ENCODE assay signal across 18 cellular contexts in the genomic region with DNA sequence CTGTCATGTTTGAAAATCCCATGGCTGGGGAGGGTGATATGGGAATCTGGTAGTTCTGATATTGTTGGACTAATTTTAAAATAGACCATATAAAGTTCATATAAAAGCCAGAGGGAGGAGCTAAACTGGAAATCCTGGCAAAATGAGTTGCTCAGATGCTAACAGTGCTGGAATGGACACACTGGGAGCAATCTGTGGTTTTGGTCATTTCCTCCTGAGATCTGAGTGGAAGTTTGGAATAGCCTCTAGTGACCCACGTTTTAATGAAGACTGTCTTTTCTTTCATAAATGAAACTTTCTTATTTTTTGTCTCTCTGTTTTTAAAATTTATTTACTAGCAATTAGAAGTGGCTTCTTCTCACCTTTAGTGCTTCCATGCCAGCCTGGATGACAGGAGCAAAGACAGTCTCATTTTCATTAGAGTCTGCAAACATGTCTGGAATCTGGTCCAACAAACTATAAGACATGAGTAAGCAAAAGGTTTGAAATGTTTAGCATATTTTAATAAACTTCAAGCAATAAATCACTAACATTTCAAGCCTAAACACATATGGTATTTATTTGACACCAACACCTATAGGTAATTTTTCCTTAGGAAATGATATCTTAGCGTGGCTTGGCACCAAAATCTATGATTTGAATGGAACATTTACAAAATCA.
DNase-seq lines count a peak whose midpoint lies in the region; ATAC-seq and TF ChIP-seq lines count a peak whose summit lies in the region.
"Had no signal": no experiment of that assay in that cellular context is flagged by ENCODE, and none has a peak within 500 bp of the region (broad histone marks: within the 10 kb centered on the region; RNA-seq: fewer than 3 reads in every experiment).

No MANE protein-coding gene starts in this region.

- no peak overlapping the region for H3K27ac Mint-ChIP-seq in neural progenitor cell
- H3K27ac Mint-ChIP-seq: activated naive CD8-positive, alpha-beta T cell treated with anti-CD3 and anti-CD28 coated beads, Interleukin-2, amount 50 U/mL, for 24 hours; stimulated activated naive CD8-positive, alpha-beta T cell treated with anti-CD3 and anti-CD28 coated beads, Interleukin-15, Interleukin-2, amounts not matched to agents 100 ng/mL and 50 ng/mL, for 24 hours had no signal

- peak; percentile 81 for DNase-seq in AG10803 (ENCODE audit: low read depth)
- DNase-seq in fibroblast of the aortic adventitia (ENCODE audit: low read depth) = peak; percentile 77
- no peak for DNase-seq in SK-N-DZ (ENCODE audit: low spot score)
- DNase-seq in GM10266 (ENCODE audit: extremely low spot score) = no peak
- DNase-seq in neural progenitor cell (ENCODE audit: low spot score) = no peak
- DNase-seq: activated CD4-positive, alpha-beta T cell treated with anti-CD3 and anti-CD28 coated beads for 48 hours; activated naive CD8-positive, alpha-beta T cell treated with anti-CD3 and anti-CD28 coated beads, Interleukin-2, amount 50 U/mL, for 24 hours; NCI-H2029; NCI-H748 treated with DMSO at 0.1 percent for 48 hours; retina; RPMI8226; T-helper 2 cell had no signal

- peaks cover 40% of the 10 kb centered on the region for H3K4me1 ChIP-seq in rectal smooth muscle tissue (ENCODE audit: control insufficient read depth, insufficient read depth, low read length)
- H3K4me1 ChIP-seq in neural progenitor cell = no peaks in the 10 kb centered on the region

- no peak overlapping the region for H3K4me3 Mint-ChIP-seq in neural progenitor cell
- H3K4me3 Mint-ChIP-seq: activated naive CD8-positive, alpha-beta T cell treated with anti-CD3 and anti-CD28 coated beads, Interleukin-2, amount 50 U/mL, for 24 hours; stimulated activated naive CD8-positive, alpha-beta T cell treated with anti-CD3 and anti-CD28 coated beads, Interleukin-15, Interleukin-2, amounts not matched to agents 100 ng/mL and 50 ng/mL, for 24 hours had no signal

- TF ChIP-seq CTCF in AG10803 (conservative IDR thresholded peaks at IDR 0.05; ENCODE audit: low read length) = no peak; the same call in 1 of the 2 replicates
- no peak for TF ChIP-seq CTCF in VCaP (conservative IDR thresholded peaks at IDR 0.05)
- no peak for TF ChIP-seq CTCF in fibroblast of the aortic adventitia (IDR thresholded peaks at IDR 0.05; ENCODE audit: insufficient read depth, low read length)
- TF ChIP-seq CTCF in GM10266 (IDR thresholded peaks at IDR 0.05; ENCODE audit: control insufficient read depth, insufficient read depth, low read depth, missing control alignments) = no peak
- no peak for TF ChIP-seq CTCF in neural progenitor cell (IDR thresholded peaks at IDR 0.05)

- H3K36me3 Mint-ChIP-seq in neural progenitor cell = peaks cover 2% of the 10 kb centered on the region

- H3K27me3 ChIP-seq in rectal smooth muscle tissue (ENCODE audit: control insufficient read depth, insufficient read depth, low read length) (no peaks in the 10 kb centered on the region), neural progenitor cell (no peaks in the 10 kb centered on the region)
- H3K27me3 ChIP-seq: foreskin keratinocyte had no signal

- no peaks in the 10 kb centered on the region for H4K20me1 ChIP-seq in neural progenitor cell (ENCODE audit: low read depth)

- no peak for ATAC-seq in GM21447 (IDR thresholded peaks at IDR 0.05; ENCODE audit: unreplicated experiment)
- ATAC-seq: activated naive CD8-positive, alpha-beta T cell treated with anti-CD3 and anti-CD28 coated beads, Interleukin-2, amount 50 U/mL, for 24 hours; HCT116 had no signal

- H3K36me3 ChIP-seq in rectal smooth muscle tissue (ENCODE audit: control insufficient read depth, insufficient read depth, low read length) (no peaks in the 10 kb centered on the region), neural progenitor cell (no peaks in the 10 kb centered on the region)

- H3K4me3 ChIP-seq in AG10803 (ENCODE audit: low read length) = no peak overlapping the region
- no peak overlapping the region for H3K4me3 ChIP-seq in fibroblast of the aortic adventitia (ENCODE audit: low read depth, low read length)
- no peak overlapping the region for H3K4me3 ChIP-seq in rectal smooth muscle tissue (ENCODE audit: low read length)
- H3K4me3 ChIP-seq in neural progenitor cell = no peak overlapping the region

- H3K9me3 Mint-ChIP-seq in neural progenitor cell = no peaks in the 10 kb centered on the region
- H3K9me3 Mint-ChIP-seq: activated naive CD8-positive, alpha-beta T cell treated with anti-CD3 and anti-CD28 coated beads, Interleukin-2, amount 50 U/mL, for 24 hours; stimulated activated naive CD8-positive, alpha-beta T cell treated with anti-CD3 and anti-CD28 coated beads, Interleukin-15, Interleukin-2, amounts not matched to agents 100 ng/mL and 50 ng/mL, for 24 hours had no signal

- H3K27ac ChIP-seq in VCaP (peak overlapping the region; percentile 91), rectal smooth muscle tissue (ENCODE audit: low read depth, low read length) (peak overlapping the region; percentile 17), neural progenitor cell (no peak overlapping the region)
- H3K27ac ChIP-seq: foreskin keratinocyte had no signal

- H3F3A ChIP-seq in neural progenitor cell (ENCODE audit: low read depth) = no peaks in the 10 kb centered on the region

- no peak overlapping the region for H3K4me2 ChIP-seq in neural progenitor cell

- peaks cover 3% of the 10 kb centered on the region for H3K4me1 Mint-ChIP-seq in neural progenitor cell
- H3K4me1 Mint-ChIP-seq: activated naive CD8-positive, alpha-beta T cell treated with anti-CD3 and anti-CD28 coated beads, Interleukin-2, amount 50 U/mL, for 24 hours had no signal

- H2AFZ ChIP-seq in neural progenitor cell (replicated peaks) = no peak overlapping the region

- no peak overlapping the region for H3K9ac ChIP-seq in rectal smooth muscle tissue (ENCODE audit: low read length)
- no peak overlapping the region for H3K9ac ChIP-seq in neural progenitor cell

- H3K79me2 ChIP-seq in neural progenitor cell (ENCODE audit: low read depth) = no peaks in the 10 kb centered on the region

- H3K9me3 ChIP-seq in neural progenitor cell (ENCODE audit: low read depth) = no peaks in the 10 kb centered on the region

- no peaks in the 10 kb centered on the region for H3K27me3 Mint-ChIP-seq in neural progenitor cell (ENCODE audit: insufficient read depth, low read depth)
- H3K27me3 Mint-ChIP-seq: activated naive CD8-positive, alpha-beta T cell treated with anti-CD3 and anti-CD28 coated beads, Interleukin-2, amount 50 U/mL, for 24 hours; stimulated activated naive CD8-positive, alpha-beta T cell treated with anti-CD3 and anti-CD28 coated beads, Interleukin-15, Interleukin-2, amounts not matched to agents 100 ng/mL and 50 ng/mL, for 24 hours had no signal

Comparison
In these comparisons a context has a peak if more than half of its experiments do, and no peak if none do; other contexts are left out.
1. DNase-seq: peak in AG10803 (single experiment) and fibroblast of the aortic adventitia (single experiment); none in SK-N-DZ (single experiment), GM10266 (single experiment) and neural progenitor cell (single experiment).